ENCODE assay signal across 8 cellular contexts in the genomic region with DNA sequence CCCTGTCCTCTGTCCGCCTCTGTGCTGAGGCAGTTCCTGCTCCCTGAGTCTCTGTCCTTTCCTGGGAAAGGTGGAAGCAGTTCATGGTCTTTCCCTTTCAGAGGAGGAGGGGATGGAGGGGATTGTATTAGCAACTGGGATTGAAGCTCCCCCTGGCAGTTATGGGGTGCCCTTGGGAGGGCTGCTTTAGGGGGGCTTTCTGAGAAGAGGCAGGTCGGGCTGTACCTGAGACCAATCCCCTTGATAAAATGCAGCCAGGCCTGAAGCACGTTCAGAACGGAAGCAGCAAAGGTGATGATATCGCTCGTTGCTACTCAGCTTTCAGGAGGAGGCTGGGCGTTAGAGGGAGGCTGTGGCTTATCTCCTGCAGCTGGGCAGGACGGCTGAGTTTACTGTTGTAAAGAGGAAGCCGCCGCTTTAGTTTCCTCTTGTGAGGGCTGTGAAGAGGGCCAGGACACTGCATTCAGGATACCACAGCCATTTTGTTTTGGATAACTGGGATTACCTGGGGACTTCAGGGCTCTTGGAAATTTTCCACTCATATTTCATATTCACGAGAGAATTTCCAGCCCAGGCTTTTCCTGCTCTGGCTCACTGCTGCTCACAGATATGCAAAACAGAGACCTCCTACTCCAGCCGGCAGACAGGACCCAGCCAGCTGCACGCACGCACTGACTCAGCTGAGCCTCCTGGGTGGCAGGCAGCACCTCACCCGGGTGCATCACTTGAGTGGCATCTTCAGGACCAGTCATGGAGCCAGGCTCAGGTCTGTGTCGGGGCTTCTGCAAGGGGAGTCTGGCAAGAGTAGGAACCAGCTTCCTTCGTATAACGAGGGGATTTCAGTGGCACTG. TPM values are rescaled to one million over a fixed set of nuclear protein-coding genes. Genes with fewer than 3 reads are reported as not detected.
A peak's percentile ranks its signal among the peaks of the same experiment; 100 is the strongest.
DNase-seq lines count a peak whose midpoint lies in the region; ATAC-seq lines count a peak whose summit lies in the region.

No MANE protein-coding gene starts in this region.

- DNase-seq in SIG-M5 treated with dmso at 0.1 percent for 504 hours (lab: John Stamatoyannopoulos, UW; ENCODE audit: unreplicated experiment): peak; percentile 81
- no peak for DNase-seq in SIG-M5 (lab: John Stamatoyannopoulos, UW)
- peak; percentile 45 for DNase-seq in NCI-H2107 (lab: John Stamatoyannopoulos, UW)
- peak; percentile 23 to 54 (median 48) for DNase-seq in activated CD4-positive, CD25-positive, alpha-beta regulatory T cell (lab: John Stamatoyannopoulos, UW)
- peak; percentile 73 for DNase-seq in central memory CD4-positive, alpha-beta T cell
- peak; percentile 59 to 65 for DNase-seq in lung microvascular endothelial cell (ENCODE audit: low read depth in 2 of 2)
- DNase-seq in stimulated activated CD4-positive, alpha-beta T cell treated with anti-CD3 and anti-CD28 coated beads, TNF-alpha, amount 100 ng/mL, for 48 hours (ENCODE audit: low read depth in 3 of 3): peak; percentile 53 to 72 (median 59)

- ATAC-seq in HG02938 (IDR thresholded peaks at IDR 0.05; ENCODE audit: unreplicated experiment): peak; percentile 54

RNA-seq across cellular contexts. Expression of gene AMPD3, which starts 0.8 kb away (rescaled TPM):
- 1.1 and 6.5 TPM in 2 replicates for total RNA-seq in lung microvascular endothelial cell
